Comparison of ENCODE assay signal across 1 cellular context in the genomic region with DNA sequence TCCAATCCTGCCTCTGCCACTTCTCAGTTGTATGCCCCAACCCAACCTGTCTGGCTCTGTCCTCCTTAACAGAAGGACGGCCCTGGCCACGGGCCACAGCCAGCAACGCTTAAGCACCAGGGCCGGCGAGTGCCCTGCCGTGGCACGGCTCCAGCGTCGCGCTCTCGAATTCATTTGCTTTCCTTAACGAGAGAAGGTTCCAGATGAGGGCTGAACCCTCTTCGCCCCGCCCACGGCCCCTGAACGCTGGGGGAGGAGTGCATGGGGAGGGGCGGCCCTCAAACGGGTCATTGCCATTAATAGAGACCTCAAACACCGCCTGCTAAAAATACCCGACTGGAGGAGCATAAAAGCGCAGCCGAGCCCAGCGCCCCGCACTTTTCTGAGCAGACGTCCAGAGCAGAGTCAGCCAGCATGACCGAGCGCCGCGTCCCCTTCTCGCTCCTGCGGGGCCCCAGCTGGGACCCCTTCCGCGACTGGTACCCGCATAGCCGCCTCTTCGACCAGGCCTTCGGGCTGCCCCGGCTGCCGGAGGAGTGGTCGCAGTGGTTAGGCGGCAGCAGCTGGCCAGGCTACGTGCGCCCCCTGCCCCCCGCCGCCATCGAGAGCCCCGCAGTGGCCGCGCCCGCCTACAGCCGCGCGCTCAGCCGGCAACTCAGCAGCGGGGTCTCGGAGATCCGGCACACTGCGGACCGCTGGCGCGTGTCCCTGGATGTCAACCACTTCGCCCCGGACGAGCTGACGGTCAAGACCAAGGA.
TF ChIP-seq lines count a peak whose summit lies in the region.

A gene (plus strand): TSS at position 375 of the 758 bp plus-strand sequence. CDS start 40 bp downstream, at position 415.

TF ChIP-seq in HEK293, 187 proteins besides CTCF, POLR2A, EP300 and RAD21 (continued from another document):
- TF ChIP-seq, protein P1, sequence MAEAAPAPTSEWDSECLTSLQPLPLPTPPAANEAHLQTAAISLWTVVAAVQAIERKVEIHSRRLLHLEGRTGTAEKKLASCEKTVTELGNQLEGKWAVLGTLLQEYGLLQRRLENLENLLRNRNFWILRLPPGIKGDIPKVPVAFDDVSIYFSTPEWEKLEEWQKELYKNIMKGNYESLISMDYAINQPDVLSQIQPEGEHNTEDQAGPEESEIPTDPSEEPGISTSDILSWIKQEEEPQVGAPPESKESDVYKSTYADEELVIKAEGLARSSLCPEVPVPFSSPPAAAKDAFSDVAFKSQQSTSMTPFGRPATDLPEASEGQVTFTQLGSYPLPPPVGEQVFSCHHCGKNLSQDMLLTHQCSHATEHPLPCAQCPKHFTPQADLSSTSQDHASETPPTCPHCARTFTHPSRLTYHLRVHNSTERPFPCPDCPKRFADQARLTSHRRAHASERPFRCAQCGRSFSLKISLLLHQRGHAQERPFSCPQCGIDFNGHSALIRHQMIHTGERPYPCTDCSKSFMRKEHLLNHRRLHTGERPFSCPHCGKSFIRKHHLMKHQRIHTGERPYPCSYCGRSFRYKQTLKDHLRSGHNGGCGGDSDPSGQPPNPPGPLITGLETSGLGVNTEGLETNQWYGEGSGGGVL (tag by site-specific recombination; IDR thresholded peaks at IDR 0.05): peak; percentile 56; the same call in 1 of the 2 replicates
- TF ChIP-seq KLF9 (tag by site-specific recombination; IDR thresholded peaks at IDR 0.05; ENCODE audit: low read depth) (no peak), SCRT2 (tag by site-specific recombination; IDR thresholded peaks at IDR 0.05) (0 out of 2 replicates have a peak, but pooled peaks have one; percentile 15), FEZF1 (tag by site-specific recombination; IDR thresholded peaks at IDR 0.05) (peak; percentile 79), EGR2 (tag by site-specific recombination; IDR thresholded peaks at IDR 0.05; ENCODE audit: low read depth) (0 out of 2 replicates have a peak, but pooled peaks have one; percentile 31), ZBTB8A (tag by site-specific recombination; IDR thresholded peaks at IDR 0.05) (0 out of 2 replicates have a peak, but pooled peaks have one; percentile 6), SP3 (tag by site-specific recombination; IDR thresholded peaks at IDR 0.05) (peak; percentile 28; the same call in 1 of the 2 replicates), ZNF138 (tag by site-specific recombination; IDR thresholded peaks at IDR 0.05; ENCODE audit: borderline replicate concordance) (no peak)
- TF ChIP-seq, protein P2, sequence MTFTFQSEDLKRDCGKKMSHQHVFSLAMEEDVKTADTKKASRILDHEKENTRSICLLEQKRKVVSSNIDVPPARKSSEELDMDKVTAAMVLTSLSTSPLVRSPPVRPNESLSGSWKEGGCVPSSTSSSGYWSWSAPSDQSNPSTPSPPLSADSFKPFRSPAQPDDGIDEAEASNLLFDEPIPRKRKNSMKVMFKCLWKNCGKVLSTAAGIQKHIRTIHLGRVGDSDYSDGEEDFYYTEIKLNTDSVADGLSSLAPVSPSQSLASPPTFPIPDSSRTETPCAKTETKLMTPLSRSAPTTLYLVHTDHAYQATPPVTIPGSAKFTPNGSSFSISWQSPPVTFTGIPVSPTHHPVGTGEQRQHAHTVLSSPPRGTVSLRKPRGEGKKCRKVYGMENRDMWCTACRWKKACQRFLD (tag by site-specific recombination; IDR thresholded peaks at IDR 0.05): no peak
